ENCODE assay signal across 8 cellular contexts in genomic region chr7:4712371-4713182, GRCh38. TPM values are rescaled to one million over a fixed set of nuclear protein-coding genes. Genes with fewer than 3 reads are reported as not detected.
DNase-seq lines count a peak whose midpoint lies in the region; ATAC-seq, FAIRE-seq and TF ChIP-seq lines count a peak whose summit lies in the region.

No MANE protein-coding gene starts in this region.

- CTCF ChIA-PET in CD8-positive, alpha-beta T cell (lab: Charles Lee), result interaction anchor here (0.6 kb wide), 1 partner anchor 1451 kb away, joined by 3 read pairs; no protein-coding TSS in a partner anchor

- no peaks in the 10 kb centered on the region for H3K27me3 ChIP-seq in CD8-positive, alpha-beta T cell (ENCODE audit: insufficient read depth, low read length)
- no peaks in the 10 kb centered on the region for H3K27me3 ChIP-seq in gastrocnemius medialis

- intact Hi-C loops in CD8-positive, alpha-beta T cell (cut with DNase I, micrococcal nuclease), result no loop called here
- intact Hi-C loops in gastrocnemius medialis (cut with DNase I; ENCODE audit: low total_unique reads), result no loop called here

- H3K4me1 ChIP-seq in CD8-positive, alpha-beta T cell (ENCODE audit: insufficient read depth, low read length), result peaks cover 8% of the 10 kb centered on the region
- peaks cover 48 to 60% of the 10 kb centered on the region in 2 donors for H3K4me1 ChIP-seq in gastrocnemius medialis

- no peak overlapping the region for H3K4me3 Mint-ChIP-seq in CD8-positive, alpha-beta T cell

- peak overlapping the region; percentile 28 for H3K27ac Mint-ChIP-seq in CD8-positive, alpha-beta T cell

- no peaks in the 10 kb centered on the region for H3K9me3 ChIP-seq in CD8-positive, alpha-beta T cell (ENCODE audit: low read length)
- H3K9me3 ChIP-seq in gastrocnemius medialis, result no peaks in the 10 kb centered on the region

- no peak overlapping the region for H3K27ac ChIP-seq in CD8-positive, alpha-beta T cell (ENCODE audit: low read depth, low read length)
- H3K27ac ChIP-seq in gastrocnemius medialis, result peak overlapping the region; percentile 78 to 88 (median 83)

- POLR2A ChIA-PET in CD8-positive, alpha-beta T cell (lab: Charles Lee), result interaction anchor here (1.9 kb wide), 1 partner anchor 12 kb away, joined by 5 read pairs; no protein-coding TSS in a partner anchor

- ATAC-seq in CD8-positive, alpha-beta T cell, result no peak
- ATAC-seq in GM19035 (IDR thresholded peaks at IDR 0.05; ENCODE audit: unreplicated experiment), result peak; percentile 37
- peak; percentile 65 to 81 for ATAC-seq in gastrocnemius medialis
- no peak for ATAC-seq in HG02852 (IDR thresholded peaks at IDR 0.05; ENCODE audit: unreplicated experiment)

- in situ Hi-C loops in astrocyte of the spinal cord (cut with HindIII; ENCODE audit: low sequenced_read_pairs), result no loop called here
- in situ Hi-C loops in gastrocnemius medialis (cut with MboI; ENCODE audit: low sequenced_read_pairs in 4 of 4), result no loop called here

- DNase-seq in CD8-positive, alpha-beta T cell, result no peak
- DNase-seq in NCI-H128 (lab: John Stamatoyannopoulos, UW; ENCODE audit: unreplicated experiment) (peak; percentile 13), astrocyte of the spinal cord (ENCODE audit: low read depth, low spot score) (peak; percentile 29), gastrocnemius medialis (peak; percentile 57 to 72), H54 (ENCODE audit: insufficient read length, low spot score) (no peak)
- DNase-seq in stimulated activated CD4-positive, alpha-beta T cell treated with anti-CD3 and anti-CD28 coated beads, Interleukin-2, amount 100 ng/mL, for 48 hours, result no peak

- no peak for TF ChIP-seq CTCF in CD8-positive, alpha-beta T cell (IDR thresholded peaks at IDR 0.05)
- TF ChIP-seq CTCF in astrocyte of the spinal cord (IDR thresholded peaks at IDR 0.05; ENCODE audit: low read depth, low read length) (no peak), gastrocnemius medialis (IDR thresholded peaks at IDR 0.05 in 4 of 5, conservative IDR thresholded peaks at IDR 0.05 in 1 of 5) (no peak)

- peaks cover 37% of the 10 kb centered on the region for H3K36me3 Mint-ChIP-seq in CD8-positive, alpha-beta T cell

- no peak for FAIRE-seq in H54 (lab: Jason Lieb, UNC)

- H3K9me3 Mint-ChIP-seq in CD8-positive, alpha-beta T cell, result no peaks in the 10 kb centered on the region

- no peaks in the 10 kb centered on the region for H3K36me3 ChIP-seq in CD8-positive, alpha-beta T cell (ENCODE audit: insufficient read depth, low read length)
- no peaks in the 10 kb centered on the region for H3K36me3 ChIP-seq in gastrocnemius medialis

- peaks cover 68% of the 10 kb centered on the region for H3K4me1 Mint-ChIP-seq in CD8-positive, alpha-beta T cell (ENCODE audit: low read depth)

- H3K27me3 Mint-ChIP-seq in CD8-positive, alpha-beta T cell (ENCODE audit: low read depth), result no peaks in the 10 kb centered on the region

- H3K4me3 ChIP-seq in CD8-positive, alpha-beta T cell (ENCODE audit: low read depth, low read length), result no peak overlapping the region
- H3K4me3 ChIP-seq in astrocyte of the spinal cord (ENCODE audit: low read depth, low read length), result no peak overlapping the region
- peak overlapping the region in 1 of 4 donors; percentile 6 for H3K4me3 ChIP-seq in gastrocnemius medialis

- TF ChIP-seq POLR2A in gastrocnemius medialis (IDR thresholded peaks at IDR 0.05) (peak in 1 of 2 donors; percentile 40), H54 (IDR thresholded peaks at IDR 0.05; ENCODE audit: low read depth, low read length) (no peak)

RNA-seq across cellular contexts. Expression of gene FOXK1, which starts 30.5 kb away (rescaled TPM):
- total RNA-seq in CD8-positive, alpha-beta T cell, result 10 to 100 TPM; 65.8 to 69.8 TPM
- total RNA-seq in gastrocnemius medialis, result 10 to 100 TPM in 3 of 4 donors, 1 to 10 TPM in 1; 9.8 to 43.6 (median 18.8) TPM

Comparison
In these comparisons a context has a peak if more than half of its experiments do, and no peak if none do; other contexts are left out.
1. ATAC-seq: peak in GM19035 (single experiment) and gastrocnemius medialis (2 of 2); none in CD8-positive, alpha-beta T cell (single experiment) and HG02852 (single experiment).
2. DNase-seq: peak in NCI-H128 (single experiment), astrocyte of the spinal cord (single experiment) and gastrocnemius medialis (2 of 2); none in CD8-positive, alpha-beta T cell (0 of 7), H54 (single experiment) and stimulated activated CD4-positive, alpha-beta T cell treated with anti-CD3 and anti-CD28 coated beads, Interleukin-2, amount 100 ng/mL, for 48 hours (0 of 2).